1 cellular context compared by ENCODE assay signal in genomic region chr15:50908209-50909043, GRCh38.
TF ChIP-seq lines count a peak whose summit lies in the region.

TSS of gene AP4E1 (plus strand) at chr15:50908683. CDS start at chr15:50908779, 96 bp downstream.

TF ChIP-seq in K562, 482 proteins besides CTCF, POLR2A, EP300 and RAD21 (continued from another document and continues in another):
- TF ChIP-seq ZNF41 (CRISPR knock-in tag; conservative IDR thresholded peaks at IDR 0.05) (no peak), ILF3 (IDR thresholded peaks at IDR 0.05; ENCODE audit: borderline replicate concordance) (no peak), CBX3 (IDR thresholded peaks at IDR 0.05; ENCODE audit: borderline replicate concordance in 1 of 2, low read length in 2 of 2) (peak in 1 of 2 experiments; percentile 81; a peak in 2 of 3 replicates), ZNF174 (CRISPR knock-in tag; IDR thresholded peaks at IDR 0.05) (no peak), IRF2 (CRISPR knock-in tag; IDR thresholded peaks at IDR 0.05) (no peak), ELK1 (CRISPR knock-in tag; IDR thresholded peaks at IDR 0.05) (no peak), PHF21A (IDR thresholded peaks at IDR 0.05; ENCODE audit: borderline replicate concordance, low read depth) (no peak), TAF7 (tag; IDR thresholded peaks at IDR 0.05) (no peak; the same call in 1 of the 2 replicates), TCF3 (CRISPR knock-in tag; IDR thresholded peaks at IDR 0.05) (no peak; the same call in 1 of the 2 replicates), PTTG1 (tag; IDR thresholded peaks at IDR 0.05; ENCODE audit: low read depth) (no peak), SFPQ (IDR thresholded peaks at IDR 0.05; ENCODE audit: low read depth, low read length) (no peak), SREBF1 (IDR thresholded peaks at IDR 0.05; ENCODE audit: borderline replicate concordance, low read depth, low read length) (no peak), ZZZ3 (IDR thresholded peaks at IDR 0.05) (no peak), SOX6 (IDR thresholded peaks at IDR 0.05) (no peak; the same call in 1 of the 2 replicates), FOSL1 (tag; conservative IDR thresholded peaks at IDR 0.05) (peak; percentile 51), RBM14 (IDR thresholded peaks at IDR 0.05; ENCODE audit: borderline replicate concordance, insufficient read depth, low read depth, low read length) (peak; percentile 97; the same call in 1 of the 2 replicates), CTBP1 (IDR thresholded peaks at IDR 0.05; ENCODE audit: borderline replicate concordance) (peak; percentile 93), ZNF785 (CRISPR knock-in tag; IDR thresholded peaks at IDR 0.05) (no peak), MECOM (CRISPR knock-in tag; IDR thresholded peaks at IDR 0.05) (0 out of 2 replicates have a peak, but pooled peaks have one; percentile 6), TSC22D4 (tag; IDR thresholded peaks at IDR 0.05) (no peak), ZNF717 (CRISPR knock-in tag; IDR thresholded peaks at IDR 0.05) (no peak), TCFL5 (CRISPR knock-in tag; conservative IDR thresholded peaks at IDR 0.05) (no peak), ZNF184 (CRISPR knock-in tag; IDR thresholded peaks at IDR 0.05) (no peak), STAT5B (CRISPR knock-in tag; IDR thresholded peaks at IDR 0.05) (no peak), TAF1 (IDR thresholded peaks at IDR 0.05; ENCODE audit: control insufficient read depth, extremely low read depth, insufficient read depth, low read length, severe bottlenecking) (peak; percentile 77), ZFP1 (CRISPR knock-in tag; IDR thresholded peaks at IDR 0.05) (no peak), IFI16 (CRISPR knock-in tag; IDR thresholded peaks at IDR 0.05) (no peak), ZNF175 (CRISPR knock-in tag; IDR thresholded peaks at IDR 0.05; ENCODE audit: low read depth) (no peak), SIX5 (IDR thresholded peaks at IDR 0.05; ENCODE audit: borderline replicate concordance in 1 of 2, insufficient read depth in 1 of 2, low read depth in 1 of 2, low read length in 2 of 2) (no peak), MTA3 (IDR thresholded peaks at IDR 0.05; ENCODE audit: borderline replicate concordance) (peak; percentile 98), CUX1 (CRISPR knock-in tag; IDR thresholded peaks at IDR 0.05) (no peak), FOXA3 (CRISPR knock-in tag; conservative IDR thresholded peaks at IDR 0.05 in 1 of 2, IDR thresholded peaks at IDR 0.05 in 1 of 2) (no peak), RBBP5 (IDR thresholded peaks at IDR 0.05; ENCODE audit: borderline replicate concordance, insufficient read depth, low read length, poor library complexity, severe bottlenecking) (peak; percentile 85), KDM1A (IDR thresholded peaks at IDR 0.05) (no peak), CCAR2 (IDR thresholded peaks at IDR 0.05; ENCODE audit: low read depth, low read length) (no peak)
- TF ChIP-seq, protein P1, sequence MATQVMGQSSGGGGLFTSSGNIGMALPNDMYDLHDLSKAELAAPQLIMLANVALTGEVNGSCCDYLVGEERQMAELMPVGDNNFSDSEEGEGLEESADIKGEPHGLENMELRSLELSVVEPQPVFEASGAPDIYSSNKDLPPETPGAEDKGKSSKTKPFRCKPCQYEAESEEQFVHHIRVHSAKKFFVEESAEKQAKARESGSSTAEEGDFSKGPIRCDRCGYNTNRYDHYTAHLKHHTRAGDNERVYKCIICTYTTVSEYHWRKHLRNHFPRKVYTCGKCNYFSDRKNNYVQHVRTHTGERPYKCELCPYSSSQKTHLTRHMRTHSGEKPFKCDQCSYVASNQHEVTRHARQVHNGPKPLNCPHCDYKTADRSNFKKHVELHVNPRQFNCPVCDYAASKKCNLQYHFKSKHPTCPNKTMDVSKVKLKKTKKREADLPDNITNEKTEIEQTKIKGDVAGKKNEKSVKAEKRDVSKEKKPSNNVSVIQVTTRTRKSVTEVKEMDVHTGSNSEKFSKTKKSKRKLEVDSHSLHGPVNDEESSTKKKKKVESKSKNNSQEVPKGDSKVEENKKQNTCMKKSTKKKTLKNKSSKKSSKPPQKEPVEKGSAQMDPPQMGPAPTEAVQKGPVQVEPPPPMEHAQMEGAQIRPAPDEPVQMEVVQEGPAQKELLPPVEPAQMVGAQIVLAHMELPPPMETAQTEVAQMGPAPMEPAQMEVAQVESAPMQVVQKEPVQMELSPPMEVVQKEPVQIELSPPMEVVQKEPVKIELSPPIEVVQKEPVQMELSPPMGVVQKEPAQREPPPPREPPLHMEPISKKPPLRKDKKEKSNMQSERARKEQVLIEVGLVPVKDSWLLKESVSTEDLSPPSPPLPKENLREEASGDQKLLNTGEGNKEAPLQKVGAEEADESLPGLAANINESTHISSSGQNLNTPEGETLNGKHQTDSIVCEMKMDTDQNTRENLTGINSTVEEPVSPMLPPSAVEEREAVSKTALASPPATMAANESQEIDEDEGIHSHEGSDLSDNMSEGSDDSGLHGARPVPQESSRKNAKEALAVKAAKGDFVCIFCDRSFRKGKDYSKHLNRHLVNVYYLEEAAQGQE (CRISPR knock-in tag; IDR thresholded peaks at IDR 0.05; ENCODE audit: low read depth), result no peak
- TF ChIP-seq, protein P2, sequence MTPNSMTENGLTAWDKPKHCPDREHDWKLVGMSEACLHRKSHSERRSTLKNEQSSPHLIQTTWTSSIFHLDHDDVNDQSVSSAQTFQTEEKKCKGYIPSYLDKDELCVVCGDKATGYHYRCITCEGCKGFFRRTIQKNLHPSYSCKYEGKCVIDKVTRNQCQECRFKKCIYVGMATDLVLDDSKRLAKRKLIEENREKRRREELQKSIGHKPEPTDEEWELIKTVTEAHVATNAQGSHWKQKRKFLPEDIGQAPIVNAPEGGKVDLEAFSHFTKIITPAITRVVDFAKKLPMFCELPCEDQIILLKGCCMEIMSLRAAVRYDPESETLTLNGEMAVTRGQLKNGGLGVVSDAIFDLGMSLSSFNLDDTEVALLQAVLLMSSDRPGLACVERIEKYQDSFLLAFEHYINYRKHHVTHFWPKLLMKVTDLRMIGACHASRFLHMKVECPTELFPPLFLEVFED (CRISPR knock-in tag; conservative IDR thresholded peaks at IDR 0.05), result no peak
- TF ChIP-seq, protein P3, sequence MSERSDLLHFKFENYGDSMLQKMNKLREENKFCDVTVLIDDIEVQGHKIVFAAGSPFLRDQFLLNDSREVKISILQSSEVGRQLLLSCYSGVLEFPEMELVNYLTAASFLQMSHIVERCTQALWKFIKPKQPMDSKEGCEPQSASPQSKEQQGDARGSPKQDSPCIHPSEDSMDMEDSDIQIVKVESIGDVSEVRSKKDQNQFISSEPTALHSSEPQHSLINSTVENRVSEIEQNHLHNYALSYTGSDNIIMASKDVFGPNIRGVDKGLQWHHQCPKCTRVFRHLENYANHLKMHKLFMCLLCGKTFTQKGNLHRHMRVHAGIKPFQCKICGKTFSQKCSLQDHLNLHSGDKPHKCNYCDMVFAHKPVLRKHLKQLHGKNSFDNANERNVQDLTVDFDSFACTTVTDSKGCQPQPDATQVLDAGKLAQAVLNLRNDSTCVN (CRISPR knock-in tag; IDR thresholded peaks at IDR 0.05), result no peak
